In the genomic region with DNA sequence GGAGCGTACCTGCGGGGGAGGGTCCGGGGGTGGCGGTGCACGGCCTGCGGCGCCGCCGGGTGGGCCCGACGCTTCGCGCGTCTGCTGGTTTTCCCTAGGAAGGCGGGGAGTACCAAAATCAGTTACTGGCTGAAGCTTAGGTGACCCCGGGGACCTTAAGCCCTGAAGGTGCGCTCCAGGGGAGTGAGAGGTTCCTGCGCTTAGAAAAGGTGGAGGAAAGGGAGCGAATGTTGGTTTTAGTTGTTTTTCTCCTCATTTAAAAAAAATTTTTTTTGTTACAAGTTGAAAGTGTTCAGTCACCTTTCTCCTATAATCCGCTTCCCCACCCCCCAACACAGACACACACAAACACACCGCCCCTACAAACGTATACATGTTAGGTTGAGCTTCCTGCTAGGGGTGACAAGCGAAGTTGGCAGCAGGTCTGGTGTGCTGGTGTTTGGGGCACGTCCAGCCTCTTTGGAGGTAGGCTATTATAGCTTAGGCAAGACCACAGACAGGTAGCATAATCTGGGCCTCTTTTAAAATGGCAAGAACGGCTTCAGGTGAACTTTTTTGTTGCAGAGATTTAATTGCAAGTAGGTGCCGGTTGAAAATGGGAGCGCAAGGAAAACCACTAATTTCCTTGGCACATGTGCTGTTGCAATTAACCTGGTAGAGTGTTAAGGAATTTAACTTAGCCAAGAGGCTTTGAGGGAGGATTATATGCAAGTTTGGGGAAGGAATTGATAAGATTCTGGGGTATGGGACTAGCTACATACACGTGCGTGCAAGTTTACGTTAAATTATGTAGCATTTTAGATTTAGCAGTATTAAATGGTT, we compare ENCODE assay signal across 1 cellular context.
TF ChIP-seq lines count a peak whose summit lies in the region.

No MANE protein-coding gene starts in this region.

TF ChIP-seq in H1, 55 proteins besides CTCF, POLR2A, EP300 and RAD21 (continued from another document):
- no peak; the same call in 1 of the 2 replicates for TF ChIP-seq CHD1 (IDR thresholded peaks at IDR 0.05; ENCODE audit: low read depth, low read length)
TF ChIP-seq in H1: peak in this region for 6.
